In genomic region chr5:143016777-143017374, GRCh38 we compare ENCODE assay signal across 1 cellular context.
A peak's percentile ranks its signal among the peaks of the same experiment; 100 is the strongest.
TF ChIP-seq lines count a peak whose summit lies in the region.

No MANE protein-coding gene starts in this region.

TF ChIP-seq in GM12878, 131 proteins besides CTCF, POLR2A, EP300 and RAD21 (continued from another document):
- no peak for TF ChIP-seq CEBPZ (IDR thresholded peaks at IDR 0.05; ENCODE audit: low read depth, low read length)
- peak in 1 of 2 experiments; percentile 22; a peak in 2 of 4 replicates for TF ChIP-seq IKZF2 (IDR thresholded peaks at IDR 0.05)
- TF ChIP-seq STAT3 (IDR thresholded peaks at IDR 0.05; ENCODE audit: low read depth, low read length), result no peak
- 0 out of 2 replicates have a peak, but pooled peaks have one; percentile 36 for TF ChIP-seq MLLT1 (IDR thresholded peaks at IDR 0.05)
